In genomic region chr1:169546087-169546995, GRCh38 we compare ENCODE assay signal across 8 cellular contexts. TPM values are rescaled to one million over a fixed set of nuclear protein-coding genes. Genes with fewer than 3 reads are reported as not detected.
DNase-seq lines count a peak whose midpoint lies in the region; ATAC-seq and TF ChIP-seq lines count a peak whose summit lies in the region.

No MANE protein-coding gene starts in this region.

- no peaks in the 10 kb centered on the region for H3K4me1 Mint-ChIP-seq in activated naive CD4-positive, alpha-beta T cell treated with anti-CD3 and anti-CD28 coated beads for 36 hours (ENCODE audit: low read depth)

- ATAC-seq in GM18907 (IDR thresholded peaks at IDR 0.05; ENCODE audit: unreplicated experiment): peak; percentile 68
- ATAC-seq in GM21825 (IDR thresholded peaks at IDR 0.05; ENCODE audit: unreplicated experiment): no peak

- no peak overlapping the region for H3K27ac Mint-ChIP-seq in activated naive CD4-positive, alpha-beta T cell treated with anti-CD3 and anti-CD28 coated beads for 36 hours

- DNase-seq in BJ (ENCODE audit: low read depth) (no peak), HuH-7.5 (ENCODE audit: low spot score) (peak; percentile 9), OCI-M1 (lab: John Stamatoyannopoulos, UW) (peak; percentile 86), glomerular visceral epithelial cell (ENCODE audit: extremely low spot score) (peak; percentile 75)
- peak; percentile 48 for DNase-seq in activated naive CD4-positive, alpha-beta T cell treated with anti-CD3 and anti-CD28 coated beads for 36 hours

- CTCF ChIA-PET in BJ (lab: Yijun Ruan, JAX): interaction anchor here (0.6 to 2.7 kb wide), 15 partner anchors 8 to 1914 kb away, joined by 3 to 12 read pairs (median 3); no protein-coding TSS in a partner anchor
- CTCF ChIA-PET in activated naive CD4-positive, alpha-beta T cell treated with anti-CD3 and anti-CD28 coated beads for 36 hours (lab: Charles Lee): interaction anchor here (0.6 to 2.8 kb wide), 13 partner anchors 12 to 1017 kb away, joined by 3 to 12 read pairs (median 4); partner anchors contain the start of gene F5

- no peaks in the 10 kb centered on the region for H3K27me3 Mint-ChIP-seq in activated naive CD4-positive, alpha-beta T cell treated with anti-CD3 and anti-CD28 coated beads for 36 hours (ENCODE audit: low read depth)

- H3K27me3 ChIP-seq in BJ (ENCODE audit: control insufficient read depth, insufficient read depth, low read length) (peaks cover 1% of the 10 kb centered on the region; the same call in 1 of the 2 replicates), parathyroid adenoma (ENCODE audit: control insufficient read depth, insufficient read depth, low read length) (no peaks in the 10 kb centered on the region)

- H3K79me2 ChIP-seq in parathyroid adenoma: no peaks in the 10 kb centered on the region

- no peak overlapping the region for H3K4me2 ChIP-seq in parathyroid adenoma (ENCODE audit: low read length)

- no peaks in the 10 kb centered on the region for H3K9me3 Mint-ChIP-seq in activated naive CD4-positive, alpha-beta T cell treated with anti-CD3 and anti-CD28 coated beads for 36 hours

- H3K4me1 ChIP-seq in parathyroid adenoma: no peaks in the 10 kb centered on the region

- peak; percentile 83 for TF ChIP-seq CTCF in BJ (IDR thresholded peaks at IDR 0.05; ENCODE audit: insufficient read depth, low read depth, low read length)
- TF ChIP-seq CTCF in parathyroid adenoma (IDR thresholded peaks at IDR 0.05): peak; percentile 71

- intact Hi-C loops in activated naive CD4-positive, alpha-beta T cell treated with anti-CD3 and anti-CD28 coated beads for 36 hours (cut with micrococcal nuclease): loop anchor here (1.0 kb wide), 3 partner anchors 61 to 943 kb away; partner anchors contain the start of gene SLC19A2

- H3K36me3 ChIP-seq in BJ (ENCODE audit: control insufficient read depth, insufficient read depth, low read length): no peaks in the 10 kb centered on the region
- H3K36me3 ChIP-seq in parathyroid adenoma (ENCODE audit: control insufficient read depth, insufficient read depth, low read length): no peaks in the 10 kb centered on the region

- no peak overlapping the region for H3K4me3 ChIP-seq in BJ (ENCODE audit: low read depth, low read length)
- H3K4me3 ChIP-seq in parathyroid adenoma (ENCODE audit: low read depth, low read length): no peak overlapping the region

- no peaks in the 10 kb centered on the region for H3K9me3 ChIP-seq in parathyroid adenoma (ENCODE audit: control insufficient read depth, low read length)

- POLR2A ChIA-PET in BJ (lab: Charles Lee): no interaction called here

- no peak overlapping the region for H3K4me3 Mint-ChIP-seq in activated naive CD4-positive, alpha-beta T cell treated with anti-CD3 and anti-CD28 coated beads for 36 hours

- H3K36me3 Mint-ChIP-seq in activated naive CD4-positive, alpha-beta T cell treated with anti-CD3 and anti-CD28 coated beads for 36 hours (ENCODE audit: low read depth): peaks cover 68% of the 10 kb centered on the region

- no peak overlapping the region for H2AFZ ChIP-seq in parathyroid adenoma

- H3K9ac ChIP-seq in parathyroid adenoma: no peak overlapping the region

- H3K27ac ChIP-seq in parathyroid adenoma: no peak overlapping the region

RNA-seq across cellular contexts. Expression of gene F5, which starts 39.9 kb away (rescaled TPM):
- polyA plus RNA-seq in BJ (2011; rRNA removed): not detected in 2 replicates
- polyA minus RNA-seq in BJ (2011; rRNA and poly(A)+ RNA removed): not detected in 2 replicates
- total RNA-seq in activated naive CD4-positive, alpha-beta T cell treated with anti-CD3 and anti-CD28 coated beads for 36 hours: 10 to 100 TPM; 58.6 to 59.1 TPM
